In genomic region chr4:151921811-151922210, GRCh38 we compare ENCODE assay signal across 20 cellular contexts.
A peak's percentile ranks its signal among the peaks of the same experiment; 100 is the strongest.
DNase-seq lines count a peak whose midpoint lies in the region; ATAC-seq and TF ChIP-seq lines count a peak whose summit lies in the region.
"Had no signal": no experiment of that assay in that cellular context is flagged by ENCODE, and none has a peak within 500 bp of the region (broad histone marks: within the 10 kb centered on the region; RNA-seq: fewer than 3 reads in every experiment).

No MANE protein-coding gene starts in this region.

- no peaks in the 10 kb centered on the region for H3K9me3 Mint-ChIP-seq in immature natural killer cell
- H3K9me3 Mint-ChIP-seq: activated T-helper 2 cell treated with anti-CD3 and anti-CD28 coated beads, Interferon-gamma antibody, Interleukin-2, Interleukin-4, amounts not matched to agents 10 μg/mL and 5 μg/mL and 100 μg/mL, durations not matched to agents 14 hours and 24 hours and 36 hours had no signal

- peaks cover 5% of the 10 kb centered on the region for H3K4me1 ChIP-seq in adipocyte (ENCODE audit: control insufficient read depth, insufficient read depth, low read length)
- peaks cover 13% of the 10 kb centered on the region for H3K4me1 ChIP-seq in foreskin keratinocyte
- no peaks in the 10 kb centered on the region for H3K4me1 ChIP-seq in right cardiac atrium (ENCODE audit: control insufficient read depth, insufficient read depth, low read length)
- H3K4me1 ChIP-seq: prostate gland had no signal

- H3K27ac ChIP-seq in foreskin keratinocyte (peak overlapping the region; percentile 78), right cardiac atrium (ENCODE audit: low read length) (no peak overlapping the region)
- H3K27ac ChIP-seq: PC-9, prostate gland, WERI-Rb-1 had no signal

- no peaks in the 10 kb centered on the region for H3K4me1 Mint-ChIP-seq in immature natural killer cell

- ATAC-seq in foreskin keratinocyte: peak; percentile 82
- no peak for ATAC-seq in right cardiac atrium
- ATAC-seq: activated CD8-positive, alpha-beta T cell treated with anti-CD3 and anti-CD28 coated beads, Interleukin-2, amount 10 ng/mL, durations not matched to agents 7 days and 5 days; esophagus mucosa; left colon had no signal

- no peaks in the 10 kb centered on the region for H3K9me3 ChIP-seq in adipocyte (ENCODE audit: control insufficient read depth, low read length)
- H3K9me3 ChIP-seq in right cardiac atrium (ENCODE audit: control insufficient read depth, low read length): no peaks in the 10 kb centered on the region
- H3K9me3 ChIP-seq: prostate gland had no signal

- no peak overlapping the region for H3K4me3 Mint-ChIP-seq in immature natural killer cell
- H3K4me3 Mint-ChIP-seq: activated CD8-positive, alpha-beta T cell treated with anti-CD3 and anti-CD28 coated beads, Interleukin-2, amount 10 ng/mL, durations not matched to agents 7 days and 5 days; stimulated activated naive CD8-positive, alpha-beta T cell treated with anti-CD3 and anti-CD28 coated beads, Interleukin-15, amount 100 ng/mL, for 72 hours had no signal

- H3K27ac Mint-ChIP-seq in immature natural killer cell: no peak overlapping the region
- H3K27ac Mint-ChIP-seq: activated CD8-positive, alpha-beta T cell treated with anti-CD3 and anti-CD28 coated beads, Interleukin-2, amount 10 ng/mL, durations not matched to agents 7 days and 5 days; activated T-helper 2 cell treated with anti-CD3 and anti-CD28 coated beads, Interferon-gamma antibody, Interleukin-2, Interleukin-4, amounts not matched to agents 10 μg/mL and 5 μg/mL and 100 μg/mL, durations not matched to agents 14 hours and 24 hours and 36 hours; stimulated activated naive CD8-positive, alpha-beta T cell treated with anti-CD3 and anti-CD28 coated beads, Interleukin-15, amount 100 ng/mL, for 72 hours had no signal

- intact Hi-C loops in right cardiac atrium (cut with DNase I): no loop called here

- no peaks in the 10 kb centered on the region for H3K36me3 ChIP-seq in adipocyte (ENCODE audit: control insufficient read depth, insufficient read depth, low read length, severe bottlenecking)
- H3K36me3 ChIP-seq: prostate gland, WERI-Rb-1 had no signal

- H3K27me3 ChIP-seq in adipocyte (replicated peaks; ENCODE audit: control insufficient read depth, insufficient read depth, low read length) (no peaks in the 10 kb centered on the region), foreskin keratinocyte (no peaks in the 10 kb centered on the region), right cardiac atrium (ENCODE audit: control insufficient read depth, insufficient read depth) (no peaks in the 10 kb centered on the region)

- 82% methylated on average over 4 of the region's 4 CpGs for WGBS in right cardiac atrium

- no peaks in the 10 kb centered on the region for H3K36me3 Mint-ChIP-seq in immature natural killer cell

- TF ChIP-seq CTCF in HFF-Myc (IDR thresholded peaks at IDR 0.05; ENCODE audit: low read depth, low read length, missing control alignments): no peak
- TF ChIP-seq CTCF in foreskin keratinocyte (conservative IDR thresholded peaks at IDR 0.05): no peak

- H3K9ac ChIP-seq in adipocyte (ENCODE audit: low read length): no peak overlapping the region

- H3K27me3 Mint-ChIP-seq in immature natural killer cell (ENCODE audit: low read depth in 3 of 3): peaks cover 6 to 7% (median 7%) of the 10 kb centered on the region in 3 donors
- H3K27me3 Mint-ChIP-seq: stimulated activated naive CD8-positive, alpha-beta T cell treated with anti-CD3 and anti-CD28 coated beads, Interleukin-15, amount 100 ng/mL, for 72 hours had no signal

- H3K4me3 ChIP-seq in HFF-Myc (replicated peaks; ENCODE audit: low read depth, low read length): no peak overlapping the region
- H3K4me3 ChIP-seq in adipocyte (ENCODE audit: low read length): no peak overlapping the region
- no peak overlapping the region for H3K4me3 ChIP-seq in right cardiac atrium (ENCODE audit: low read length)
- H3K4me3 ChIP-seq: PC-9, prostate gland had no signal

- DNase-seq in AG08396 (ENCODE audit: low spot score) (peak; percentile 18), HFF-Myc (ENCODE audit: extremely low read depth, low read depth) (peak; percentile 4), adipocyte (ENCODE audit: low read depth) (peak; percentile 13), foreskin keratinocyte (peak; percentile 53 to 85), CD1c-positive myeloid dendritic cell (ENCODE audit: extremely low spot score) (no peak), GM19238 (ENCODE audit: insufficient read length, low spot score) (no peak), right cardiac atrium (no peak), immature natural killer cell (no peak)
- DNase-seq: activated CD8-positive, alpha-beta T cell treated with anti-CD3 and anti-CD28 coated beads, Interleukin-2, amount 10 ng/mL, durations not matched to agents 7 days and 5 days; dermis blood vessel endothelial cell; hippocampal formation; left colon; NCI-H2029; NCI-H69; PC-9; stimulated activated naive CD8-positive, alpha-beta T cell treated with anti-CD3 and anti-CD28 coated beads, Interleukin-15, amount 100 ng/mL, for 72 hours; WERI-Rb-1 had no signal

Comparison
In these comparisons a context has a peak if more than half of its experiments do, and no peak if none do; other contexts are left out.
1. DNase-seq: peak in AG08396 (single experiment), HFF-Myc (single experiment), adipocyte (single experiment) and foreskin keratinocyte (2 of 2); none in CD1c-positive myeloid dendritic cell (single experiment), GM19238 (single experiment), right cardiac atrium (0 of 3) and immature natural killer cell (0 of 3).